In genomic region chr18:12408247-12408869, GRCh38 we compare ENCODE assay signal across 8 cellular contexts. TPM values are rescaled to one million over a fixed set of nuclear protein-coding genes. Genes with fewer than 3 reads are reported as not detected.
DNase-seq lines count a peak whose midpoint lies in the region; ATAC-seq and TF ChIP-seq lines count a peak whose summit lies in the region.

No MANE protein-coding gene starts in this region.

- DNase-seq in activated CD4-positive, alpha-beta T cell treated with anti-CD3 and anti-CD28 coated beads for 36 hours: peak; percentile 18
- DNase-seq in activated CD4-positive, alpha-beta T cell treated with anti-CD3 and anti-CD28 coated beads, Interleukin-2, amount 50 U/mL, for 4 hours: no peak
- DNase-seq in MG63: no peak
- DNase-seq in stimulated activated naive CD8-positive, alpha-beta T cell treated with anti-CD3 and anti-CD28 coated beads, Interleukin-15, amount 100 ng/mL, for 72 hours: peak; percentile 26 to 29
- no peak for DNase-seq in effector CD8-positive, alpha-beta T cell (lab: John Stamatoyannopoulos, UW)

- intact Hi-C loops in activated CD4-positive, alpha-beta T cell treated with anti-CD3 and anti-CD28 coated beads for 36 hours (cut with DNase I, micrococcal nuclease): no loop called here

- H3K27ac Mint-ChIP-seq in activated CD4-positive, alpha-beta T cell treated with anti-CD3 and anti-CD28 coated beads for 36 hours: peak overlapping the region; percentile 31
- H3K27ac Mint-ChIP-seq in brain: peak overlapping the region; percentile 89 to 96 (median 94)
- peak overlapping the region; percentile 31 to 45 for H3K27ac Mint-ChIP-seq in stimulated activated naive CD8-positive, alpha-beta T cell treated with anti-CD3 and anti-CD28 coated beads, Interleukin-15, amount 100 ng/mL, for 72 hours

- POLR2A ChIA-PET in activated CD4-positive, alpha-beta T cell treated with anti-CD3 and anti-CD28 coated beads for 36 hours (lab: Charles Lee): interaction anchor here (1.7 kb wide), 1 partner anchor 11 kb away, joined by 15 read pairs; no protein-coding TSS in a partner anchor

- CTCF ChIA-PET in activated CD4-positive, alpha-beta T cell treated with anti-CD3 and anti-CD28 coated beads for 36 hours (lab: Charles Lee): interaction anchor here (1.0 to 1.1 kb wide), 2 partner anchors 16 to 31 kb away, joined by 3 to 4 read pairs; no protein-coding TSS in a partner anchor

- H3K27me3 ChIP-seq in MG63 (no peaks in the 10 kb centered on the region), layer of hippocampus (ENCODE audit: control insufficient read depth, insufficient read depth, low read length) (no peaks in the 10 kb centered on the region)

- H3K9me3 Mint-ChIP-seq in activated CD4-positive, alpha-beta T cell treated with anti-CD3 and anti-CD28 coated beads for 36 hours (ENCODE audit: low read depth): no peaks in the 10 kb centered on the region
- peaks cover 0 to 13% (median 0%) of the 10 kb centered on the region in 5 experiments for H3K9me3 Mint-ChIP-seq in brain
- no peaks in the 10 kb centered on the region for H3K9me3 Mint-ChIP-seq in stimulated activated naive CD8-positive, alpha-beta T cell treated with anti-CD3 and anti-CD28 coated beads, Interleukin-15, amount 100 ng/mL, for 72 hours

- peaks cover 29% of the 10 kb centered on the region for H3K27me3 Mint-ChIP-seq in activated CD4-positive, alpha-beta T cell treated with anti-CD3 and anti-CD28 coated beads for 36 hours
- peaks cover 14% of the 10 kb centered on the region for H3K27me3 Mint-ChIP-seq in brain
- H3K27me3 Mint-ChIP-seq in stimulated activated naive CD8-positive, alpha-beta T cell treated with anti-CD3 and anti-CD28 coated beads, Interleukin-15, amount 100 ng/mL, for 72 hours: peaks cover 33% of the 10 kb centered on the region

- no peak for ATAC-seq in activated CD4-positive, alpha-beta T cell treated with anti-CD3 and anti-CD28 coated beads for 36 hours
- ATAC-seq in stimulated activated naive CD8-positive, alpha-beta T cell treated with anti-CD3 and anti-CD28 coated beads, Interleukin-15, amount 100 ng/mL, for 72 hours: no peak
- ATAC-seq in HG03039 (IDR thresholded peaks at IDR 0.05; ENCODE audit: unreplicated experiment): no peak

- no peaks in the 10 kb centered on the region for H3K36me3 Mint-ChIP-seq in activated CD4-positive, alpha-beta T cell treated with anti-CD3 and anti-CD28 coated beads for 36 hours (ENCODE audit: low read depth)
- H3K36me3 Mint-ChIP-seq in brain: peaks cover 9% of the 10 kb centered on the region

- H3K4me3 Mint-ChIP-seq in activated CD4-positive, alpha-beta T cell treated with anti-CD3 and anti-CD28 coated beads for 36 hours: peak overlapping the region; percentile 74
- peak overlapping the region; percentile 83 to 93 (median 84) for H3K4me3 Mint-ChIP-seq in brain
- H3K4me3 Mint-ChIP-seq in stimulated activated naive CD8-positive, alpha-beta T cell treated with anti-CD3 and anti-CD28 coated beads, Interleukin-15, amount 100 ng/mL, for 72 hours: peak overlapping the region; percentile 87 to 93

- peaks cover 16% of the 10 kb centered on the region for H3K36me3 ChIP-seq in MG63

- H3K9me3 ChIP-seq in MG63: no peaks in the 10 kb centered on the region

- no peak for TF ChIP-seq CTCF in brain (conservative IDR thresholded peaks at IDR 0.05)

- H3K27ac ChIP-seq in layer of hippocampus (ENCODE audit: low read depth, low read length): peak overlapping the region; percentile 93

- peak overlapping the region; percentile 61 for H3K4me3 ChIP-seq in MG63

- H3K4me1 Mint-ChIP-seq in activated CD4-positive, alpha-beta T cell treated with anti-CD3 and anti-CD28 coated beads for 36 hours: peaks cover 22% of the 10 kb centered on the region
- peaks cover 43% of the 10 kb centered on the region for H3K4me1 Mint-ChIP-seq in brain
- H3K4me1 Mint-ChIP-seq in stimulated activated naive CD8-positive, alpha-beta T cell treated with anti-CD3 and anti-CD28 coated beads, Interleukin-15, amount 100 ng/mL, for 72 hours: peaks cover 43% of the 10 kb centered on the region

RNA-seq across cellular contexts. Expression of gene PRELID3A, which starts 0.6 kb away (rescaled TPM):
- total RNA-seq in activated CD4-positive, alpha-beta T cell treated with anti-CD3 and anti-CD28 coated beads for 36 hours: 1 to 10 TPM; 3.0 to 3.6 TPM
- total RNA-seq in MG63 (2014; rRNA removed; shearing (Covaris generic); ENCODE audit: low replicate concordance): 8.5 and 15.7 TPM in 2 replicates
- 5.4 TPM for polyA plus RNA-seq in brain (ENCODE audit: insufficient read depth, low read depth, low replicate concordance)

RNA-seq across cellular contexts. Expression of gene AFG3L2, which starts 31.3 kb away (rescaled TPM):
- total RNA-seq in activated CD4-positive, alpha-beta T cell treated with anti-CD3 and anti-CD28 coated beads for 36 hours: 10 to 100 TPM; 38.0 to 56.5 TPM
- 57.7 and 60.0 TPM in 2 replicates for total RNA-seq in MG63 (2014; rRNA removed; shearing (Covaris generic); ENCODE audit: low replicate concordance)
- polyA plus RNA-seq in brain (ENCODE audit: insufficient read depth, low read depth, low replicate concordance): 42.3 TPM

Comparison
In these comparisons a context has a peak if more than half of its experiments do, and no peak if none do; other contexts are left out.
1. DNase-seq: peak in activated CD4-positive, alpha-beta T cell treated with anti-CD3 and anti-CD28 coated beads for 36 hours (single experiment) and stimulated activated naive CD8-positive, alpha-beta T cell treated with anti-CD3 and anti-CD28 coated beads, Interleukin-15, amount 100 ng/mL, for 72 hours (2 of 2); none in activated CD4-positive, alpha-beta T cell treated with anti-CD3 and anti-CD28 coated beads, Interleukin-2, amount 50 U/mL, for 4 hours (0 of 2), MG63 (single experiment) and effector CD8-positive, alpha-beta T cell (single experiment).
2. H3K27ac Mint-ChIP-seq: peak in every context shown above with its lines; median percentile 94 in brain; 38 in stimulated activated naive CD8-positive, alpha-beta T cell treated with anti-CD3 and anti-CD28 coated beads, Interleukin-15, amount 100 ng/mL, for 72 hours; 31 in activated CD4-positive, alpha-beta T cell treated with anti-CD3 and anti-CD28 coated beads for 36 hours.
3. Peak in every context shown above with its lines, with median percentiles within 50 percentile points of each other: H3K4me3 Mint-ChIP-seq.